Comparison of ENCODE assay signal across 35 cellular contexts in genomic region chr5:164753434-164753833, GRCh38.
DNase-seq lines count a peak whose midpoint lies in the region; ATAC-seq and TF ChIP-seq lines count a peak whose summit lies in the region.
"Had no signal": no experiment of that assay in that cellular context is flagged by ENCODE, and none has a peak within 500 bp of the region (broad histone marks: within the 10 kb centered on the region; RNA-seq: fewer than 3 reads in every experiment).

No MANE protein-coding gene starts in this region.

- no peak overlapping the region for H3K23ac ChIP-seq in neuronal stem cell (ENCODE audit: low read depth, low read length, poor library complexity)

- H3K4me1 ChIP-seq in cardiac muscle cell (ENCODE audit: low read depth) (peaks cover 5% of the 10 kb centered on the region), right atrium auricular region (no peaks in the 10 kb centered on the region), GM23338 (ENCODE audit: insufficient read depth) (no peaks in the 10 kb centered on the region), neuronal stem cell (ENCODE audit: control insufficient read depth in 2 of 2, insufficient read depth in 1 of 2, low read depth in 1 of 2, low read length in 2 of 2) (no peaks in the 10 kb centered on the region)
- H3K4me1 ChIP-seq: A549, BE2C, Caco-2 had no signal

- H3K4me1 Mint-ChIP-seq in GM23338, result no peaks in the 10 kb centered on the region
- no peaks in the 10 kb centered on the region for H3K4me1 Mint-ChIP-seq in stimulated activated memory B cell treated with anti-CD40 and anti-IgM and Interleukin-4, amounts not matched to agents 10 μg/mL and 1 μg/mL and 100 μg/mL, for 72 hours
- H3K4me1 Mint-ChIP-seq: B cell; CD4-positive, alpha-beta memory T cell; CD4-positive, CD25-positive, alpha-beta regulatory T cell; CD8-positive, alpha-beta memory T cell had no signal

- H2BK5ac ChIP-seq in neuronal stem cell (ENCODE audit: low read length), result no peak overlapping the region

- no peak overlapping the region for H3K27ac Mint-ChIP-seq in GM23338
- H3K27ac Mint-ChIP-seq in stimulated activated memory B cell treated with anti-CD40 and anti-IgM and Interleukin-4, amounts not matched to agents 10 μg/mL and 1 μg/mL and 100 μg/mL, for 72 hours, result no peak overlapping the region
- H3K27ac Mint-ChIP-seq: B cell; CD14-positive monocyte; CD4-positive, alpha-beta memory T cell; CD4-positive, alpha-beta T cell; CD4-positive, CD25-positive, alpha-beta regulatory T cell; CD8-positive, alpha-beta memory T cell; CD8-positive, alpha-beta T cell had no signal

- H2BK12ac ChIP-seq in neuronal stem cell (ENCODE audit: low read length), result peak overlapping the region; percentile 73

- ATAC-seq in GM23338 (no peak), GM18868 (IDR thresholded peaks at IDR 0.05; ENCODE audit: unreplicated experiment) (no peak)
- peak; percentile 31 for ATAC-seq in stimulated activated memory B cell treated with anti-CD40 and anti-IgM and Interleukin-4, amounts not matched to agents 10 μg/mL and 1 μg/mL and 100 μg/mL, for 72 hours
- ATAC-seq: A549; CD8-positive, alpha-beta T cell had no signal

- H3K4me2 ChIP-seq in GM23338 (no peak overlapping the region), neuronal stem cell (ENCODE audit: insufficient read depth, low read length, poor library complexity, severe bottlenecking) (no peak overlapping the region)
- H3K4me2 ChIP-seq: A549; BLaER1; BLaER1 treated with 17β-estradiol and CSF1 and Interleukin-3, amounts not matched to agents 10 nM and 100 nM had no signal

- no peaks in the 10 kb centered on the region for H3K79me1 ChIP-seq in neuronal stem cell (ENCODE audit: low read depth, low read length)

- H3K36me3 Mint-ChIP-seq in GM23338 (ENCODE audit: low read depth), result no peaks in the 10 kb centered on the region
- no peaks in the 10 kb centered on the region for H3K36me3 Mint-ChIP-seq in stimulated activated memory B cell treated with anti-CD40 and anti-IgM and Interleukin-4, amounts not matched to agents 10 μg/mL and 1 μg/mL and 100 μg/mL, for 72 hours
- H3K36me3 Mint-ChIP-seq: CD14-positive monocyte; CD4-positive, alpha-beta memory T cell; CD4-positive, CD25-positive, alpha-beta regulatory T cell; CD8-positive, alpha-beta memory T cell; CD8-positive, alpha-beta T cell had no signal

- no peak overlapping the region for H3K18ac ChIP-seq in neuronal stem cell (ENCODE audit: low read length)

- peak in 1 of 2 donors; percentile 13 for DNase-seq in cardiac muscle cell (ENCODE audit: low read depth in 1 of 2, low spot score in 1 of 2)
- no peak for DNase-seq in right atrium auricular region (ENCODE audit: low spot score)
- no peak for DNase-seq in GM23338 (ENCODE audit: low spot score)
- no peak for DNase-seq in neuronal stem cell (ENCODE audit: low spot score)
- no peak for DNase-seq in HUDEP-2 (lab: John Stamatoyannopoulos, UW; ENCODE audit: unreplicated experiment in 76 of 76)
- DNase-seq in activated naive CD4-positive, alpha-beta T cell treated with Interleukin-2 at 50 U/mL for 16 hours, result no peak
- DNase-seq: 8988T; ACHN; AML-193; BE2C; C1 segment of cervical spinal cord; Caco-2; Calu3; CD4-positive, alpha-beta memory T cell; CD4-positive, alpha-beta T cell; CD4-positive, CD25-positive, alpha-beta regulatory T cell; CD8-positive, alpha-beta memory T cell; CD8-positive, alpha-beta T cell; COR-L47; DMS 273 treated with DMSO at 0.1 percent for 48 hours; DMS153; DMS53; DMS79; DMS79 treated with DMSO at 0.1 percent for 48 hours; DND-41; EL had no signal

- no peak overlapping the region for H2BK15ac ChIP-seq in neuronal stem cell (ENCODE audit: low read length)

- no peak overlapping the region for H2AK5ac ChIP-seq in neuronal stem cell (ENCODE audit: low read depth, low read length)

- H3K36me3 ChIP-seq in cardiac muscle cell, result no peaks in the 10 kb centered on the region
- no peaks in the 10 kb centered on the region for H3K36me3 ChIP-seq in right atrium auricular region
- H3K36me3 ChIP-seq in GM23338 (ENCODE audit: insufficient read depth), result no peaks in the 10 kb centered on the region
- no peaks in the 10 kb centered on the region for H3K36me3 ChIP-seq in neuronal stem cell (replicated peaks in 1 of 2; ENCODE audit: control insufficient read depth in 2 of 2, insufficient read depth in 2 of 2, low read length in 2 of 2)
- H3K36me3 ChIP-seq: BE2C; BLaER1; BLaER1 treated with 17β-estradiol and CSF1 and Interleukin-3, amounts not matched to agents 10 nM and 100 nM had no signal

- H3K14ac ChIP-seq in neuronal stem cell (ENCODE audit: low read length), result no peak overlapping the region

- H4K20me1 ChIP-seq in GM23338 (replicated peaks; ENCODE audit: insufficient read depth), result no peaks in the 10 kb centered on the region
- H4K20me1 ChIP-seq: BLaER1; BLaER1 treated with 17β-estradiol and CSF1 and Interleukin-3, amounts not matched to agents 10 nM and 100 nM had no signal

- H3K4me3 Mint-ChIP-seq in GM23338, result no peak overlapping the region
- no peak overlapping the region for H3K4me3 Mint-ChIP-seq in stimulated activated memory B cell treated with anti-CD40 and anti-IgM and Interleukin-4, amounts not matched to agents 10 μg/mL and 1 μg/mL and 100 μg/mL, for 72 hours
- H3K4me3 Mint-ChIP-seq: B cell; CD14-positive monocyte; CD4-positive, alpha-beta memory T cell; CD4-positive, alpha-beta T cell; CD4-positive, CD25-positive, alpha-beta regulatory T cell; CD8-positive, alpha-beta memory T cell; CD8-positive, alpha-beta T cell had no signal

- H3K79me2 ChIP-seq in GM23338 (replicated peaks; ENCODE audit: insufficient read depth), result no peaks in the 10 kb centered on the region

- no peak for TF ChIP-seq CTCF in cardiac muscle cell (IDR thresholded peaks at IDR 0.05; ENCODE audit: low read depth, low read length)
- TF ChIP-seq CTCF in right atrium auricular region (IDR thresholded peaks at IDR 0.05), result no peak
- no peak for TF ChIP-seq CTCF in GM23338 (conservative IDR thresholded peaks at IDR 0.05; ENCODE audit: low read depth in 2 of 2)

- no peaks in the 10 kb centered on the region for H3F3A ChIP-seq in GM23338 (replicated peaks; ENCODE audit: low read depth)

- H3K4me3 ChIP-seq in cardiac muscle cell (no peak overlapping the region), right atrium auricular region (no peak overlapping the region), GM23338 (no peak overlapping the region), neuronal stem cell (ENCODE audit: low read length in 2 of 2) (no peak overlapping the region)
- H3K4me3 ChIP-seq: A549; BLaER1; BLaER1 treated with 17β-estradiol and CSF1 and Interleukin-3, amounts not matched to agents 10 nM and 100 nM had no signal

- H2AFZ ChIP-seq in GM23338, result peak overlapping the region; percentile 30; the same call in 1 of the 2 replicates
- H2AFZ ChIP-seq in neuronal stem cell (ENCODE audit: low read length), result no peak overlapping the region

- H3K4ac ChIP-seq in neuronal stem cell (ENCODE audit: low read length), result no peak overlapping the region

- peaks cover 4% of the 10 kb centered on the region; the same call in 1 of the 2 replicates for H3K9me2 ChIP-seq in GM23338 (ENCODE audit: insufficient read depth)

- WGBS in neuronal stem cell (ENCODE audit: extremely low coverage in 2 of 2, insufficient read length in 2 of 2, insufficient replicate concordance in 1 of 2), 2 donors, result no CpG with 5 or more reads among the region's 1 CpG

- no peaks in the 10 kb centered on the region for H3K27me3 Mint-ChIP-seq in GM23338 (ENCODE audit: insufficient read depth, low read depth, poor library complexity)
- no peaks in the 10 kb centered on the region for H3K27me3 Mint-ChIP-seq in stimulated activated memory B cell treated with anti-CD40 and anti-IgM and Interleukin-4, amounts not matched to agents 10 μg/mL and 1 μg/mL and 100 μg/mL, for 72 hours
- H3K27me3 Mint-ChIP-seq: B cell; CD4-positive, alpha-beta memory T cell; CD4-positive, alpha-beta T cell; CD4-positive, CD25-positive, alpha-beta regulatory T cell; CD8-positive, alpha-beta memory T cell had no signal

- H2BK120ac ChIP-seq in neuronal stem cell (ENCODE audit: low read depth, low read length), result no peak overlapping the region

- no peaks in the 10 kb centered on the region for H3K27me3 ChIP-seq in cardiac muscle cell
- no peaks in the 10 kb centered on the region for H3K27me3 ChIP-seq in right atrium auricular region
- no peaks in the 10 kb centered on the region for H3K27me3 ChIP-seq in GM23338 (ENCODE audit: insufficient read depth)
- no peaks in the 10 kb centered on the region for H3K27me3 ChIP-seq in neuronal stem cell (ENCODE audit: control insufficient read depth in 3 of 3, insufficient read depth in 3 of 3, low read depth in 1 of 3, low read length in 3 of 3)
- H3K27me3 ChIP-seq: BE2C; BLaER1; BLaER1 treated with 17β-estradiol and CSF1 and Interleukin-3, amounts not matched to agents 10 nM and 100 nM had no signal

- H4K91ac ChIP-seq in neuronal stem cell (ENCODE audit: low read depth, low read length, poor library complexity), result no peak overlapping the region

- H3K9me3 Mint-ChIP-seq in GM23338, result no peaks in the 10 kb centered on the region
- no peaks in the 10 kb centered on the region for H3K9me3 Mint-ChIP-seq in stimulated activated memory B cell treated with anti-CD40 and anti-IgM and Interleukin-4, amounts not matched to agents 10 μg/mL and 1 μg/mL and 100 μg/mL, for 72 hours
- H3K9me3 Mint-ChIP-seq: CD4-positive, alpha-beta T cell; CD8-positive, alpha-beta T cell had no signal

- H3K9me3 ChIP-seq in cardiac muscle cell (ENCODE audit: low read depth) (no peaks in the 10 kb centered on the region), right atrium auricular region (no peaks in the 10 kb centered on the region), neuronal stem cell (replicated peaks in 1 of 2; ENCODE audit: control insufficient read depth in 2 of 2, insufficient read depth in 1 of 2, low read depth in 1 of 2, low read length in 2 of 2) (no peaks in the 10 kb centered on the region)
- H3K9me3 ChIP-seq: A549; BE2C; BLaER1; BLaER1 treated with 17β-estradiol and CSF1 and Interleukin-3, amounts not matched to agents 10 nM and 100 nM; Caco-2 had no signal

- no peak overlapping the region for H3K9ac ChIP-seq in neuronal stem cell (ENCODE audit: low read depth, low read length, poor library complexity)
- H3K9ac ChIP-seq: BLaER1; BLaER1 treated with 17β-estradiol and CSF1 and Interleukin-3, amounts not matched to agents 10 nM and 100 nM had no signal

- H4K8ac ChIP-seq in neuronal stem cell (ENCODE audit: low read depth, low read length), result no peak overlapping the region

- H3K27ac ChIP-seq in cardiac muscle cell (peak overlapping the region; percentile 1), right atrium auricular region (no peak overlapping the region), GM23338 (ENCODE audit: low read depth) (no peak overlapping the region), neuronal stem cell (replicated peaks; ENCODE audit: low read length) (no peak overlapping the region)
- H3K27ac ChIP-seq: 22Rv1; A549; BLaER1; BLaER1 treated with 17β-estradiol and CSF1 and Interleukin-3, amounts not matched to agents 10 nM and 100 nM; C4-2B had no signal

TF ChIP-seq in GM23338, 12 proteins besides CTCF, POLR2A, EP300 and RAD21 (continues in another document):
- TF ChIP-seq NANOG (IDR thresholded peaks at IDR 0.05; ENCODE audit: borderline replicate concordance) (no peak), EZH2phosphoT487 (IDR thresholded peaks at IDR 0.05; ENCODE audit: unreplicated experiment) (no peak)
